In the genomic region with DNA sequence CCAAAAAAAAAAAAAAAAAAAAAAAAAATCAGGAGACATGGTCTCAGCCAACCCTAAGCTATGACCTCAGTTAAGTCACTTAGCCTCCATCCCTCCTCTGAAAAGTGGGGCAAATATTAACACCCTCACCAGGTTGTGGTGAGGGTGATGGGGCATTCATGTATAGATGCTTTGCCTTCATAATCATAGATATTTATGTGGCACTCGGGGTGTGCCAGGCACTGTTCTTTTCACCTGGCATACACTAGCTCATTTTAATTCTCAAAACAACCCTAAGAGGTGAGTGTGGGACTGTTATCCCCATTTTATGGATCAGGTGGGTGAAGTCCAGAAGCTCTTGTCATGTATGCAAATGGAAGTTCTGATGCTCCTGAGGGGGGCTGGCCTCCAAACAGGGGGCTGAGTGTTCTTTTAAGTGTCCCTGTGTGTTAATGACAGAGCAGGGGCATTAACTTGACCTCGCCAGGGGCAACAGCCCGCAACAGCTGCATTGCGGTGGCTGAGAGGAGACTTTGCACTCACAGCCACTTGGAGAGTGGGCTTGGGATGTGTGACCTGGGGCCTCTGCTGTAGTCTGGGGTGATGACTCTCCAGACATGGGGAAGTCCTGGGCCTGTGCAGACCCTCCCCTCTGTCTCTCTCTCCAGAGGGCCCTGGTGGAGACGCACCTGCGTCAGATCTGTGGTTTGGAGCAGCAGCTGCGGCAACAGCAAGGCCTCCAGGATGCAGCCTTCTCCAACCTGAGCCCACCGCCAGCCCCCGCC, we compare ENCODE assay signal across 3 cellular contexts.
TF ChIP-seq lines count a peak whose summit lies in the region.

No MANE protein-coding gene starts in this region.

TF ChIP-seq in SK-N-SH, 30 proteins besides CTCF, POLR2A, EP300 and RAD21 (continued from another document):
- TF ChIP-seq NFIC (IDR thresholded peaks at IDR 0.05; ENCODE audit: borderline replicate concordance) (no peak), YY1 (IDR thresholded peaks at IDR 0.05; ENCODE audit: low read depth) (no peak), REST (IDR thresholded peaks at IDR 0.05; ENCODE audit: low read depth, low read length) (no peak), SIN3A (IDR thresholded peaks at IDR 0.05; ENCODE audit: borderline replicate concordance, low read depth, low read length) (no peak), JUND (IDR thresholded peaks at IDR 0.05) (no peak)

TF ChIP-seq in SK-N-SH treated with all-trans-retinoic acid at 6 μM for 48 hours, 23 proteins besides CTCF, POLR2A, EP300 and RAD21 (continued from another document):
- TF ChIP-seq TSHZ2 (CRISPR knock-in tag; IDR thresholded peaks at IDR 0.05) (no peak), ZNF8 (CRISPR knock-in tag; IDR thresholded peaks at IDR 0.05) (no peak), ZNF70 (CRISPR knock-in tag; IDR thresholded peaks at IDR 0.05) (no peak), ZFP30 (CRISPR knock-in tag; IDR thresholded peaks at IDR 0.05) (no peak), CSRNP3 (CRISPR knock-in tag; IDR thresholded peaks at IDR 0.05) (no peak), PATZ1 (CRISPR knock-in tag; IDR thresholded peaks at IDR 0.05; ENCODE audit: borderline replicate concordance) (no peak), POU6F1 (CRISPR knock-in tag; IDR thresholded peaks at IDR 0.05; ENCODE audit: borderline replicate concordance, low read depth) (no peak), RARB (CRISPR knock-in tag; IDR thresholded peaks at IDR 0.05) (no peak), ZFP3 (CRISPR knock-in tag; IDR thresholded peaks at IDR 0.05) (no peak), ZC3H10 (CRISPR knock-in tag; IDR thresholded peaks at IDR 0.05) (no peak), GLIS3 (CRISPR knock-in tag; IDR thresholded peaks at IDR 0.05) (no peak), TOX (CRISPR knock-in tag; IDR thresholded peaks at IDR 0.05; ENCODE audit: borderline replicate concordance) (no peak), SNAI2 (CRISPR knock-in tag; IDR thresholded peaks at IDR 0.05) (no peak), TCF4 (CRISPR knock-in tag; IDR thresholded peaks at IDR 0.05; ENCODE audit: borderline replicate concordance) (no peak)
- TF ChIP-seq, protein P1, sequence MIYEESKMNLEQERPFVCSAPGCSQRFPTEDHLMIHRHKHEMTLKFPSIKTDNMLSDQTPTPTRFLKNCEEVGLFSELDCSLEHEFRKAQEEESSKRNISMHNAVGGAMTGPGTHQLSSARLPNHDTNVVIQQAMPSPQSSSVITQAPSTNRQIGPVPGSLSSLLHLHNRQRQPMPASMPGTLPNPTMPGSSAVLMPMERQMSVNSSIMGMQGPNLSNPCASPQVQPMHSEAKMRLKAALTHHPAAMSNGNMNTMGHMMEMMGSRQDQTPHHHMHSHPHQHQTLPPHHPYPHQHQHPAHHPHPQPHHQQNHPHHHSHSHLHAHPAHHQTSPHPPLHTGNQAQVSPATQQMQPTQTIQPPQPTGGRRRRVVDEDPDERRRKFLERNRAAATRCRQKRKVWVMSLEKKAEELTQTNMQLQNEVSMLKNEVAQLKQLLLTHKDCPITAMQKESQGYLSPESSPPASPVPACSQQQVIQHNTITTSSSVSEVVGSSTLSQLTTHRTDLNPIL (CRISPR knock-in tag; IDR thresholded peaks at IDR 0.05; ENCODE audit: low read depth), result no peak

TF ChIP-seq in WTC11, 78 proteins besides CTCF, POLR2A, EP300 and RAD21 (continued from another document):
- TF ChIP-seq IRF1 (CRISPR knock-in tag; IDR thresholded peaks at IDR 0.05), result no peak
- TF ChIP-seq ELF4 (CRISPR knock-in tag; IDR thresholded peaks at IDR 0.05; ENCODE audit: low read depth), result no peak
- TF ChIP-seq FOXP4 (CRISPR knock-in tag; IDR thresholded peaks at IDR 0.05), result no peak
- TF ChIP-seq GRHL2 (CRISPR knock-in tag; IDR thresholded peaks at IDR 0.05; ENCODE audit: insufficient replicate concordance, severe bottlenecking), result no peak
- TF ChIP-seq CBFB (CRISPR knock-in tag; IDR thresholded peaks at IDR 0.05; ENCODE audit: low read depth), result no peak
- TF ChIP-seq NFYB (CRISPR knock-in tag; conservative IDR thresholded peaks at IDR 0.05; ENCODE audit: low read depth), result no peak
- TF ChIP-seq ZNF425 (CRISPR knock-in tag; conservative IDR thresholded peaks at IDR 0.05), result no peak
- no peak for TF ChIP-seq CREM (CRISPR knock-in tag; IDR thresholded peaks at IDR 0.05)
- no peak for TF ChIP-seq NFATC4 (CRISPR knock-in tag; IDR thresholded peaks at IDR 0.05)
- no peak for TF ChIP-seq OVOL2 (CRISPR knock-in tag; IDR thresholded peaks at IDR 0.05; ENCODE audit: borderline replicate concordance)
- TF ChIP-seq NR2C2 (CRISPR knock-in tag; IDR thresholded peaks at IDR 0.05), result no peak
- TF ChIP-seq, protein P2, sequence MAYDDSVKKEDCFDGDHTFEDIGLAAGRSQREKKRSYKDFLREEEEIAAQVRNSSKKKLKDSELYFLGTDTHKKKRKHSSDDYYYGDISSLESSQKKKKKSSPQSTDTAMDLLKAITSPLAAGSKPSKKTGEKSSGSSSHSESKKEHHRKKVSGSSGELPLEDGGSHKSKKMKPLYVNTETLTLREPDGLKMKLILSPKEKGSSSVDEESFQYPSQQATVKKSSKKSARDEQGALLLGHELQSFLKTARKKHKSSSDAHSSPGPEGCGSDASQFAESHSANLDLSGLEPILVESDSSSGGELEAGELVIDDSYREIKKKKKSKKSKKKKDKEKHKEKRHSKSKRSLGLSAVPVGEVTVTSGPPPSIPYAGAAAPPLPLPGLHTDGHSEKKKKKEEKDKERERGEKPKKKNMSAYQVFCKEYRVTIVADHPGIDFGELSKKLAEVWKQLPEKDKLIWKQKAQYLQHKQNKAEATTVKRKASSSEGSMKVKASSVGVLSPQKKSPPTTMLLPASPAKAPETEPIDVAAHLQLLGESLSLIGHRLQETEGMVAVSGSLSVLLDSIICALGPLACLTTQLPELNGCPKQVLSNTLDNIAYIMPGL (CRISPR knock-in tag; IDR thresholded peaks at IDR 0.05), result no peak
- no peak for TF ChIP-seq ERG (CRISPR knock-in tag; IDR thresholded peaks at IDR 0.05)
